Comparison of ENCODE assay signal across 1 cellular context in genomic region chr15:75065851-75066509, GRCh38.
TF ChIP-seq lines count a peak whose summit lies in the region.

No MANE protein-coding gene starts in this region.

TF ChIP-seq in K562, 482 proteins besides CTCF, POLR2A, EP300 and RAD21 (continued from another document and continues in another):
- TF ChIP-seq NKRF (IDR thresholded peaks at IDR 0.05; ENCODE audit: borderline replicate concordance): 0 out of 2 replicates have a peak, but pooled peaks have one; percentile 57
- TF ChIP-seq NFYB (IDR thresholded peaks at IDR 0.05; ENCODE audit: extremely low read depth, insufficient read length): no peak
- TF ChIP-seq ETV5 (CRISPR knock-in tag; IDR thresholded peaks at IDR 0.05; ENCODE audit: low read depth): peak; percentile 86
- TF ChIP-seq NCOA4 (IDR thresholded peaks at IDR 0.05; ENCODE audit: partially characterized antibody): peak; percentile 96
- TF ChIP-seq ZNF655 (CRISPR knock-in tag; IDR thresholded peaks at IDR 0.05): no peak
- no peak for TF ChIP-seq SMARCA5 (IDR thresholded peaks at IDR 0.05)
- TF ChIP-seq PYGO2 (tag; IDR thresholded peaks at IDR 0.05): peak; percentile 93
- TF ChIP-seq HMG20B (CRISPR knock-in tag; IDR thresholded peaks at IDR 0.05): no peak
- TF ChIP-seq NFE2L1 (tag; IDR thresholded peaks at IDR 0.05; ENCODE audit: borderline replicate concordance, low read depth): no peak
- no peak for TF ChIP-seq PHTF2 (CRISPR knock-in tag; IDR thresholded peaks at IDR 0.05)
- TF ChIP-seq, protein P1, sequence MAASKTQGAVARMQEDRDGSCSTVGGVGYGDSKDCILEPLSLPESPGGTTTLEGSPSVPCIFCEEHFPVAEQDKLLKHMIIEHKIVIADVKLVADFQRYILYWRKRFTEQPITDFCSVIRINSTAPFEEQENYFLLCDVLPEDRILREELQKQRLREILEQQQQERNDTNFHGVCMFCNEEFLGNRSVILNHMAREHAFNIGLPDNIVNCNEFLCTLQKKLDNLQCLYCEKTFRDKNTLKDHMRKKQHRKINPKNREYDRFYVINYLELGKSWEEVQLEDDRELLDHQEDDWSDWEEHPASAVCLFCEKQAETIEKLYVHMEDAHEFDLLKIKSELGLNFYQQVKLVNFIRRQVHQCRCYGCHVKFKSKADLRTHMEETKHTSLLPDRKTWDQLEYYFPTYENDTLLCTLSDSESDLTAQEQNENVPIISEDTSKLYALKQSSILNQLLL (CRISPR knock-in tag; IDR thresholded peaks at IDR 0.05; ENCODE audit: borderline replicate concordance): no peak
- TF ChIP-seq, protein P2, sequence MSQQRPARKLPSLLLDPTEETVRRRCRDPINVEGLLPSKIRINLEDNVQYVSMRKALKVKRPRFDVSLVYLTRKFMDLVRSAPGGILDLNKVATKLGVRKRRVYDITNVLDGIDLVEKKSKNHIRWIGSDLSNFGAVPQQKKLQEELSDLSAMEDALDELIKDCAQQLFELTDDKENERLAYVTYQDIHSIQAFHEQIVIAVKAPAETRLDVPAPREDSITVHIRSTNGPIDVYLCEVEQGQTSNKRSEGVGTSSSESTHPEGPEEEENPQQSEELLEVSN (IDR thresholded peaks at IDR 0.05; ENCODE audit: borderline replicate concordance in 1 of 2, extremely low read depth in 1 of 2, insufficient read depth in 1 of 2, insufficient read length in 1 of 2, low read depth in 1 of 2, low read length in 1 of 2, poor library complexity in 1 of 2, severe bottlenecking in 1 of 2): no peak
- peak; percentile 87 for TF ChIP-seq PHF21A (IDR thresholded peaks at IDR 0.05; ENCODE audit: borderline replicate concordance, low read depth)
- no peak for TF ChIP-seq ZNF232 (CRISPR knock-in tag; IDR thresholded peaks at IDR 0.05)
- peak; percentile 88 for TF ChIP-seq ELF4 (CRISPR knock-in tag; IDR thresholded peaks at IDR 0.05)
- no peak for TF ChIP-seq IRF2 (CRISPR knock-in tag; IDR thresholded peaks at IDR 0.05)
- no peak for TF ChIP-seq CREBBP (IDR thresholded peaks at IDR 0.05; ENCODE audit: low read depth, low read length)
- TF ChIP-seq SRSF1 (IDR thresholded peaks at IDR 0.05; ENCODE audit: low read depth, low read length): no peak
- TF ChIP-seq TFAP4 (CRISPR knock-in tag; IDR thresholded peaks at IDR 0.05; ENCODE audit: borderline replicate concordance): peak; percentile 55
- TF ChIP-seq GATA2 (CRISPR knock-in tag; IDR thresholded peaks at IDR 0.05): peak; percentile 99
- no peak for TF ChIP-seq HNRNPH1 (optimal IDR thresholded peaks at IDR 0.05; ENCODE audit: low read depth, low read length)
- TF ChIP-seq SAP30 (IDR thresholded peaks at IDR 0.05; ENCODE audit: borderline replicate concordance, insufficient read depth, low read depth, low read length, poor library complexity, severe bottlenecking): no peak
- no peak for TF ChIP-seq KDM4B (IDR thresholded peaks at IDR 0.05; ENCODE audit: borderline replicate concordance in 2 of 2, low read depth in 1 of 2)
- TF ChIP-seq HIVEP1 (CRISPR knock-in tag; IDR thresholded peaks at IDR 0.05): peak; percentile 93
- peak; percentile 48; the same call in 1 of the 2 replicates for TF ChIP-seq GABPB1 (CRISPR knock-in tag; IDR thresholded peaks at IDR 0.05)
- peak; percentile 100 for TF ChIP-seq TAL1 (IDR thresholded peaks at IDR 0.05)
- peak; percentile 96 for TF ChIP-seq RUNX1 (IDR thresholded peaks at IDR 0.05; ENCODE audit: low read depth)
- no peak; the same call in 1 of the 2 replicates for TF ChIP-seq NCOA6 (IDR thresholded peaks at IDR 0.05)
- TF ChIP-seq, protein P3, sequence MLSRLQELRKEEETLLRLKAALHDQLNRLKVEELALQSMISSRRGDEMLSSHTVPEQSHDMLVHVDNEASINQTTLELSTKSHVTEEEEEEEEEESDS (CRISPR knock-in tag; IDR thresholded peaks at IDR 0.05): no peak
- no peak for TF ChIP-seq HNRNPUL1 (IDR thresholded peaks at IDR 0.05; ENCODE audit: low read length)
- TF ChIP-seq ZNF592 (IDR thresholded peaks at IDR 0.05): no peak
- TF ChIP-seq SREBF1 (IDR thresholded peaks at IDR 0.05; ENCODE audit: borderline replicate concordance, low read depth, low read length): 0 out of 2 replicates have a peak, but pooled peaks have one; percentile 23
- TF ChIP-seq MNT (conservative IDR thresholded peaks at IDR 0.05): peak; percentile 49 to 91
- TF ChIP-seq ZBTB17 (CRISPR knock-in tag; IDR thresholded peaks at IDR 0.05): peak; percentile 90
- TF ChIP-seq RERE (CRISPR knock-in tag; IDR thresholded peaks at IDR 0.05; ENCODE audit: borderline replicate concordance): no peak
- no peak for TF ChIP-seq DDX20 (tag; IDR thresholded peaks at IDR 0.05; ENCODE audit: low read depth)
- peak; percentile 65 for TF ChIP-seq GATAD2B (IDR thresholded peaks at IDR 0.05; ENCODE audit: borderline replicate concordance)
- TF ChIP-seq, protein P4, sequence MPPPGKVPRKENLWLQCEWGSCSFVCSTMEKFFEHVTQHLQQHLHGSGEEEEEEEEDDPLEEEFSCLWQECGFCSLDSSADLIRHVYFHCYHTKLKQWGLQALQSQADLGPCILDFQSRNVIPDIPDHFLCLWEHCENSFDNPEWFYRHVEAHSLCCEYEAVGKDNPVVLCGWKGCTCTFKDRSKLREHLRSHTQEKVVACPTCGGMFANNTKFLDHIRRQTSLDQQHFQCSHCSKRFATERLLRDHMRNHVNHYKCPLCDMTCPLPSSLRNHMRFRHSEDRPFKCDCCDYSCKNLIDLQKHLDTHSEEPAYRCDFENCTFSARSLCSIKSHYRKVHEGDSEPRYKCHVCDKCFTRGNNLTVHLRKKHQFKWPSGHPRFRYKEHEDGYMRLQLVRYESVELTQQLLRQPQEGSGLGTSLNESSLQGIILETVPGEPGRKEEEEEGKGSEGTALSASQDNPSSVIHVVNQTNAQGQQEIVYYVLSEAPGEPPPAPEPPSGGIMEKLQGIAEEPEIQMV (tag; conservative IDR thresholded peaks at IDR 0.05; ENCODE audit: low read depth): 0 out of 2 replicates have a peak, but pooled peaks have one; percentile 30
- peak; percentile 90 for TF ChIP-seq CGGBP1 (CRISPR knock-in tag; IDR thresholded peaks at IDR 0.05)
- peak; percentile 99 to 100 for TF ChIP-seq TRIM24 (IDR thresholded peaks at IDR 0.05)
- TF ChIP-seq ZNF282 (CRISPR knock-in tag; IDR thresholded peaks at IDR 0.05): no peak
- TF ChIP-seq ZKSCAN8 (CRISPR knock-in tag; IDR thresholded peaks at IDR 0.05): peak; percentile 95
